Comparison of ENCODE assay signal across 14 cellular contexts in genomic region chr20:63235399-63235983, GRCh38. TPM values are rescaled to one million over a fixed set of nuclear protein-coding genes. Genes with fewer than 3 reads are reported as not detected.
A peak's percentile ranks its signal among the peaks of the same experiment; 100 is the strongest.
DNase-seq lines count a peak whose midpoint lies in the region; ATAC-seq, FAIRE-seq and TF ChIP-seq lines count a peak whose summit lies in the region.
"Had no signal": no experiment of that assay in that cellular context is flagged by ENCODE, and none has a peak within 500 bp of the region (broad histone marks: within the 10 kb centered on the region; RNA-seq: fewer than 3 reads in every experiment).

A gene with protein sequence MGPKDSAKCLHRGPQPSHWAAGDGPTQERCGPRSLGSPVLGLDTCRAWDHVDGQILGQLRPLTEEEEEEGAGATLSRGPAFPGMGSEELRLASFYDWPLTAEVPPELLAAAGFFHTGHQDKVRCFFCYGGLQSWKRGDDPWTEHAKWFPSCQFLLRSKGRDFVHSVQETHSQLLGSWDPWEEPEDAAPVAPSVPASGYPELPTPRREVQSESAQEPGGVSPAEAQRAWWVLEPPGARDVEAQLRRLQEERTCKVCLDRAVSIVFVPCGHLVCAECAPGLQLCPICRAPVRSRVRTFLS (plus strand): TSS chr20:63235905. CDS start chr20:63236097, 192 bp downstream.

- H3K4me2 ChIP-seq in A549: peak within 1 kb of the TSS; percentile 73
- peak within 1 kb of the TSS; percentile 69 for H3K4me2 ChIP-seq in HCT116 (ENCODE audit: low read length)

- POLR2A ChIA-PET in A549 (lab: Yijun Ruan, JAX) (interaction anchor here (0.6 to 2.0 kb wide), 4 partner anchors 12 to 37 kb away, joined by 3 to 14 read pairs (median 5); partner anchors contain the start of gene ARFGAP1), HCT116 (lab: Charles Lee) (interaction anchor here (1.4 kb wide), 2 partner anchors 12 to 15 kb away, joined by 3 to 9 read pairs; no protein-coding TSS in a partner anchor)
- POLR2A ChIA-PET in activated CD8-positive, alpha-beta T cell treated with anti-CD3 and anti-CD28 coated beads for 36 hours (lab: Charles Lee): interaction anchor here (1.0 to 1.7 kb wide), 4 partner anchors 16 to 20 kb away, joined by 3 to 4 read pairs (median 4); no protein-coding TSS in a partner anchor

- no peaks in the 10 kb centered on the region for H3K9me3 Mint-ChIP-seq in activated CD8-positive, alpha-beta T cell treated with anti-CD3 and anti-CD28 coated beads for 36 hours
- H3K9me3 Mint-ChIP-seq: T-cell had no signal

- H3K4me1 ChIP-seq in A549 (peaks cover 88% of the 10 kb centered on the region), HCT116 (ENCODE audit: control insufficient read depth in 1 of 2, insufficient read depth in 2 of 2, low read length in 2 of 2) (peaks cover 38 to 58% of the 10 kb centered on the region in 2 experiments), lower lobe of right lung (no peaks in the 10 kb centered on the region)
- H3K4me1 ChIP-seq: upper lobe of left lung had no signal

- peaks cover 15% of the 10 kb centered on the region for H3K27me3 Mint-ChIP-seq in activated CD8-positive, alpha-beta T cell treated with anti-CD3 and anti-CD28 coated beads for 36 hours

- peak within 1 kb of the TSS; percentile 52 for H3K4me3 Mint-ChIP-seq in activated CD8-positive, alpha-beta T cell treated with anti-CD3 and anti-CD28 coated beads for 36 hours
- H3K4me3 Mint-ChIP-seq: T-cell had no signal

- 50% methylated on average over 12 of the region's 17 CpGs for WGBS in A549 (ENCODE audit: missing lambda C conversion rate)

- H3K4me3 ChIP-seq in A549 (no peak within 1 kb of the TSS), HCT116 (replicated peaks in 1 of 2; ENCODE audit: low read depth in 1 of 2, low read length in 2 of 2) (peak within 1 kb of the TSS; percentile 13 to 29; a peak in 3 of 4 replicates), lower lobe of right lung (no peak within 1 kb of the TSS)
- H3K4me3 ChIP-seq: upper lobe of left lung had no signal

- H3K27me3 ChIP-seq in HCT116 (ENCODE audit: insufficient read depth, low read length): no peaks in the 10 kb centered on the region
- H3K27me3 ChIP-seq in lower lobe of right lung (ENCODE audit: low read depth): peaks cover 51% of the 10 kb centered on the region

- CTCF ChIA-PET in A549 (lab: Yijun Ruan, JAX) (interaction anchor here (0.8 to 8.9 kb wide), 15 partner anchors 10 to 163 kb away, joined by 3 to 178 read pairs (median 5); partner anchors contain the start of genes ARFGAP1, NKAIN4 and YTHDF1), HCT116 (lab: Charles Lee) (interaction anchor here (1.5 to 6.2 kb wide), 2 partner anchors 11 kb away, joined by 3 to 107 read pairs; no protein-coding TSS in a partner anchor)
- CTCF ChIA-PET in activated CD8-positive, alpha-beta T cell treated with anti-CD3 and anti-CD28 coated beads for 36 hours (lab: Charles Lee): interaction anchor here (1.2 to 7.8 kb wide), 7 partner anchors 10 to 55 kb away, joined by 3 to 95 read pairs (median 9); no protein-coding TSS in a partner anchor

- peaks cover 8% of the 10 kb centered on the region for H3K4me1 Mint-ChIP-seq in activated CD8-positive, alpha-beta T cell treated with anti-CD3 and anti-CD28 coated beads for 36 hours (ENCODE audit: low read depth)

- H3K9me2 ChIP-seq in HCT116 (ENCODE audit: insufficient read depth): no peaks in the 10 kb centered on the region

- FAIRE-seq in A549 (lab: Jason Lieb, UNC): no peak

- RAD21 ChIA-PET in HCT116 (lab: Charles Lee; ENCODE audit: low non-redundant PET in 1 of 2, low total read pairs in 2 of 2, uncharacterized antibody in 2 of 2, unreplicated experiment in 2 of 2): no interaction called here

- peak within 1 kb of the TSS; percentile 32 for H3K9ac ChIP-seq in HCT116 (ENCODE audit: low read length)

- TF ChIP-seq CTCF in A549 (IDR thresholded peaks at IDR 0.05): no peak
- TF ChIP-seq CTCF in HCT116 (IDR thresholded peaks at IDR 0.05 in 2 of 3, conservative IDR thresholded peaks at IDR 0.05 in 1 of 3; ENCODE audit: borderline replicate concordance in 1 of 3, insufficient read depth in 1 of 3, low read depth in 2 of 3, low read length in 2 of 3): no peak
- no peak for TF ChIP-seq CTCF in activated CD8-positive, alpha-beta T cell treated with anti-CD3 and anti-CD28 coated beads for 36 hours (IDR thresholded peaks at IDR 0.05)
- TF ChIP-seq CTCF in lower lobe of right lung (IDR thresholded peaks at IDR 0.05): no peak

- peak; percentile 28 to 65; a peak in 2 of 5 replicates for TF ChIP-seq EP300 in A549 (IDR thresholded peaks at IDR 0.05)

- H3K9me3 ChIP-seq in A549 (no peaks in the 10 kb centered on the region), HCT116 (ENCODE audit: control insufficient read depth in 1 of 2, insufficient read depth in 1 of 2, low read depth in 1 of 2, low read length in 2 of 2) (no peaks in the 10 kb centered on the region), lower lobe of right lung (no peaks in the 10 kb centered on the region)
- H3K9me3 ChIP-seq: upper lobe of left lung had no signal

- H3K36me3 ChIP-seq in HCT116 (ENCODE audit: control insufficient read depth in 1 of 2, insufficient read depth in 2 of 2, low read length in 2 of 2) (no peaks in the 10 kb centered on the region), lower lobe of right lung (no peaks in the 10 kb centered on the region)
- H3K36me3 ChIP-seq: upper lobe of left lung had no signal

- no peak for TF ChIP-seq POLR2A in A549 (IDR thresholded peaks at IDR 0.05; ENCODE audit: low read length)
- TF ChIP-seq POLR2A in HCT116 (IDR thresholded peaks at IDR 0.05; ENCODE audit: borderline replicate concordance, extremely low read depth, insufficient read depth, insufficient read length): no peak
- TF ChIP-seq POLR2A in GM18505 (IDR thresholded peaks at IDR 0.05; ENCODE audit: borderline replicate concordance, extremely low read depth, insufficient read depth, insufficient read length): no peak

- TF ChIP-seq RAD21 in A549 (conservative IDR thresholded peaks at IDR 0.05 in 1 of 2, IDR thresholded peaks at IDR 0.05 in 1 of 2) (no peak), HCT116 (IDR thresholded peaks at IDR 0.05; ENCODE audit: low read depth) (no peak)

- no TSS peak for BruUV-seq in HCT116 (replicated peaks; lab: Mats Ljungman, UMichigan)

- H4K20me1 ChIP-seq in HCT116 (ENCODE audit: insufficient read depth): no peaks in the 10 kb centered on the region

- H3K27ac Mint-ChIP-seq in activated CD8-positive, alpha-beta T cell treated with anti-CD3 and anti-CD28 coated beads for 36 hours: peak within 1 kb of the TSS; percentile 79

- ATAC-seq in A549: peak in 1 of 2 experiments; percentile 1; a peak in 1 of 6 replicates
- no peak for ATAC-seq in HCT116
- ATAC-seq in activated CD8-positive, alpha-beta T cell treated with anti-CD3 and anti-CD28 coated beads for 36 hours: peak; percentile 79
- ATAC-seq in lower lobe of right lung: peak in 1 of 2 donors; percentile 12
- ATAC-seq in GM18505 (IDR thresholded peaks at IDR 0.05; ENCODE audit: unreplicated experiment): no peak
- ATAC-seq in Right ventricle myocardium superior (ENCODE audit: poor library complexity): no peak

- no peaks in the 10 kb centered on the region for H3K36me3 Mint-ChIP-seq in activated CD8-positive, alpha-beta T cell treated with anti-CD3 and anti-CD28 coated beads for 36 hours (ENCODE audit: low read depth)
- H3K36me3 Mint-ChIP-seq: T-cell had no signal

- H2AFZ ChIP-seq in HCT116 (ENCODE audit: low read depth, low read length, poor library complexity, severe bottlenecking): no peak within 1 kb of the TSS

- no peaks in the 10 kb centered on the region for H3K79me2 ChIP-seq in HCT116 (ENCODE audit: insufficient read depth, low read length)

- intact Hi-C loops in HCT116 (cut with micrococcal nuclease): no loop called here
- intact Hi-C loops in activated CD8-positive, alpha-beta T cell treated with anti-CD3 and anti-CD28 coated beads for 36 hours (cut with micrococcal nuclease): no loop called here
- intact Hi-C loops in lower lobe of right lung (cut with DNase I): no loop called here
- intact Hi-C loops in Right ventricle myocardium superior (cut with DNase I): no loop called here

- H3K27ac ChIP-seq in A549: peak within 1 kb of the TSS; percentile 96 to 99
- H3K27ac ChIP-seq in HCT116 (ENCODE audit: low read depth, low read length): peak within 1 kb of the TSS; percentile 39; the same call in 1 of the 2 replicates
- H3K27ac ChIP-seq in lower lobe of right lung: no peak within 1 kb of the TSS
- H3K27ac ChIP-seq: upper lobe of left lung had no signal

- DNase-seq in A549 (ENCODE audit: low read depth in 1 of 2, low spot score in 1 of 2) (peak in 1 of 2 experiments; percentile 64), HCT116 (ENCODE audit: low read depth, low spot score) (no peak), lower lobe of right lung (peak; percentile 69), HCEC 1CT (no peak), iPS-NIHi7 (ENCODE audit: extremely low spot score) (no peak), Right ventricle myocardium superior (no peak)
- peak; percentile 76 for DNase-seq in activated CD8-positive, alpha-beta T cell treated with anti-CD3 and anti-CD28 coated beads for 36 hours
- DNase-seq: ACHN, cortex of kidney, DMS 273 treated with DMSO at 0.1 percent for 48 hours had no signal

TF ChIP-seq in A549, 52 proteins besides CTCF, POLR2A, EP300 and RAD21 (continues in another document):
- TF ChIP-seq NPAS2 (CRISPR knock-in tag; IDR thresholded peaks at IDR 0.05; ENCODE audit: borderline replicate concordance): peak; percentile 7; the same call in 1 of the 2 replicates
- peak in 1 of 2 experiments; percentile 36; a peak in 1 of 5 replicates for TF ChIP-seq JUN (IDR thresholded peaks at IDR 0.05)
- TF ChIP-seq NR3C1 (IDR thresholded peaks at IDR 0.05): no peak

TF ChIP-seq in HCT116, 20 proteins besides CTCF, POLR2A, EP300 and RAD21 (continues in another document):
- TF ChIP-seq CEBPB (IDR thresholded peaks at IDR 0.05; ENCODE audit: low read depth) (no peak), CBX3 (IDR thresholded peaks at IDR 0.05; ENCODE audit: low read depth) (no peak)
- TF ChIP-seq, protein P1, sequence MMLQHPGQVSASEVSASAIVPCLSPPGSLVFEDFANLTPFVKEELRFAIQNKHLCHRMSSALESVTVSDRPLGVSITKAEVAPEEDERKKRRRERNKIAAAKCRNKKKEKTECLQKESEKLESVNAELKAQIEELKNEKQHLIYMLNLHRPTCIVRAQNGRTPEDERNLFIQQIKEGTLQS (IDR thresholded peaks at IDR 0.05): no peak

RNA-seq across cellular contexts. Expression of the gene that starts here (rescaled TPM):
- polyA plus RNA-seq in A549 (2011; rRNA removed) (0.63 and 0.81 TPM in 2 replicates), A549 (2017; fragmentation: RNase III; extraction: RNeasy Plus Mini Kit Qiagen cat#74134 plus additional on column Dnase treatment) (3.2 to 4.9 TPM (median 4.9 TPM) in 3 replicates)
- polyA plus RNA-seq in A549 (2012; cell fraction: cytosol; rRNA removed): 0.70 and 1.2 TPM in 2 replicates
- polyA plus RNA-seq in A549 (2012; cell fraction: nucleus; rRNA removed): 16.7 and 18.5 TPM in 2 replicates
- 0.33 and 0.63 TPM in 2 replicates for polyA minus RNA-seq in A549 (2011; rRNA and poly(A)+ RNA removed)
- total RNA-seq in HCT116 (2021; ENCODE audit: unreplicated experiment) (0.96 TPM), lower lobe of right lung (15.9 TPM), Right ventricle myocardium superior (0.22 TPM)
- 0.68 and 0.84 TPM in 2 replicates for polyA plus RNA-seq in HCT116 (2012)
- 1 to 10 TPM; 5.1 to 5.3 TPM for total RNA-seq in activated CD8-positive, alpha-beta T cell treated with anti-CD3 and anti-CD28 coated beads for 36 hours
- total RNA-seq: posterior vena cava, T-cell had no signal

Comparison
In these comparisons a context has a peak if more than half of its experiments do, and no peak if none do; other contexts are left out.
1. DNase-seq: peak in activated CD8-positive, alpha-beta T cell treated with anti-CD3 and anti-CD28 coated beads for 36 hours (single experiment) and lower lobe of right lung (single experiment); none in HCT116 (single experiment), HCEC 1CT (single experiment), iPS-NIHi7 (single experiment) and Right ventricle myocardium superior (single experiment).
2. H3K4me3 ChIP-seq: peak in HCT116 (2 of 2); none in A549 (single experiment) and lower lobe of right lung (single experiment).
3. Of the 6 proteins assayed by ChIP-seq in both A549 and HCT116: peak only in A549: MAX; only in HCT116: none; in both: none; in neither: 5.